In genomic region chr3:197736491-197737318, GRCh38 we compare ENCODE assay signal across 1 cellular context.
A peak's percentile ranks its signal among the peaks of the same experiment; 100 is the strongest.
TF ChIP-seq lines count a peak whose summit lies in the region.

RUBCN (minus strand) TSS chr3:197736904; CDS start chr3:197736719, 185 bp downstream.

TF ChIP-seq in HepG2, 621 proteins besides CTCF, POLR2A, EP300 and RAD21 (continued from another document and continues in another):
- no peak for TF ChIP-seq NFAT5 (CRISPR knock-in tag; IDR thresholded peaks at IDR 0.05)
- TF ChIP-seq ZSCAN30 (CRISPR knock-in tag; IDR thresholded peaks at IDR 0.05), result no peak
- TF ChIP-seq ZNF891 (CRISPR knock-in tag; IDR thresholded peaks at IDR 0.05), result peak; percentile 63; the same call in 1 of the 2 replicates
- TF ChIP-seq ZNF296 (CRISPR knock-in tag; conservative IDR thresholded peaks at IDR 0.05), result no peak
- no peak for TF ChIP-seq ZNF549 (CRISPR knock-in tag; IDR thresholded peaks at IDR 0.05)
- peak; percentile 21; the same call in 1 of the 2 replicates for TF ChIP-seq ZNF337 (CRISPR knock-in tag; IDR thresholded peaks at IDR 0.05; ENCODE audit: borderline replicate concordance, low read depth)
- no peak for TF ChIP-seq MYNN (CRISPR knock-in tag; IDR thresholded peaks at IDR 0.05; ENCODE audit: low read depth)
- no peak for TF ChIP-seq DNMT1 (CRISPR knock-in tag; IDR thresholded peaks at IDR 0.05)
- no peak for TF ChIP-seq TFAP4 (IDR thresholded peaks at IDR 0.05; ENCODE audit: borderline replicate concordance, low read depth)
- no peak for TF ChIP-seq ZNF597 (CRISPR knock-in tag; IDR thresholded peaks at IDR 0.05)
- no peak for TF ChIP-seq ZNF704 (CRISPR knock-in tag; IDR thresholded peaks at IDR 0.05; ENCODE audit: borderline replicate concordance)
- no peak for TF ChIP-seq ZNF784 (CRISPR knock-in tag; IDR thresholded peaks at IDR 0.05; ENCODE audit: borderline replicate concordance)
- no peak for TF ChIP-seq RBM39 (IDR thresholded peaks at IDR 0.05; ENCODE audit: low read depth, low read length, poor library complexity, severe bottlenecking)
- TF ChIP-seq TAF1 (CRISPR knock-in tag; IDR thresholded peaks at IDR 0.05), result peak; percentile 65; the same call in 1 of the 2 replicates
- TF ChIP-seq PAWR (CRISPR knock-in tag; IDR thresholded peaks at IDR 0.05; ENCODE audit: borderline replicate concordance), result no peak
- TF ChIP-seq HMG20B (CRISPR knock-in tag; conservative IDR thresholded peaks at IDR 0.05), result no peak
- TF ChIP-seq TFE3 (CRISPR knock-in tag; IDR thresholded peaks at IDR 0.05), result peak; percentile 52; the same call in 1 of the 2 replicates
- no peak for TF ChIP-seq SRSF1 (optimal IDR thresholded peaks at IDR 0.05; ENCODE audit: low read depth, low read length)
- no peak for TF ChIP-seq ZEB1 (IDR thresholded peaks at IDR 0.05; ENCODE audit: insufficient replicate concordance, low read depth)
- TF ChIP-seq ARID4A (CRISPR knock-in tag; IDR thresholded peaks at IDR 0.05; ENCODE audit: borderline replicate concordance), result peak; percentile 89
- TF ChIP-seq NAIF1 (CRISPR knock-in tag; IDR thresholded peaks at IDR 0.05; ENCODE audit: borderline replicate concordance), result no peak
- no peak for TF ChIP-seq FOXC1 (CRISPR knock-in tag; IDR thresholded peaks at IDR 0.05; ENCODE audit: borderline replicate concordance)
- TF ChIP-seq ZFY (CRISPR knock-in tag; IDR thresholded peaks at IDR 0.05), result peak; percentile 80
- no peak for TF ChIP-seq ZBTB37 (CRISPR knock-in tag; IDR thresholded peaks at IDR 0.05)
- no peak for TF ChIP-seq SSRP1 (CRISPR knock-in tag; IDR thresholded peaks at IDR 0.05)
- peak; percentile 34; the same call in 1 of the 2 replicates for TF ChIP-seq REPIN1 (CRISPR knock-in tag; IDR thresholded peaks at IDR 0.05; ENCODE audit: borderline replicate concordance, low read depth)
- no peak for TF ChIP-seq HHEX (CRISPR knock-in tag; IDR thresholded peaks at IDR 0.05)
- TF ChIP-seq POGK (CRISPR knock-in tag; conservative IDR thresholded peaks at IDR 0.05), result 0 out of 2 replicates have a peak, but pooled peaks have one; percentile 26
- peak; percentile 39; the same call in 1 of the 2 replicates for TF ChIP-seq ISL2 (CRISPR knock-in tag; IDR thresholded peaks at IDR 0.05)
- TF ChIP-seq ZNF331 (CRISPR knock-in tag; IDR thresholded peaks at IDR 0.05), result no peak
- no peak for TF ChIP-seq CREB1 (IDR thresholded peaks at IDR 0.05)
- no peak for TF ChIP-seq CREB1 (CRISPR knock-in tag; IDR thresholded peaks at IDR 0.05)
- no peak for TF ChIP-seq NFIB (CRISPR knock-in tag; IDR thresholded peaks at IDR 0.05; ENCODE audit: borderline replicate concordance)
- TF ChIP-seq ZKSCAN5 (CRISPR knock-in tag; IDR thresholded peaks at IDR 0.05), result no peak
- TF ChIP-seq ZNF138 (CRISPR knock-in tag; IDR thresholded peaks at IDR 0.05; ENCODE audit: low read depth), result no peak
- no peak for TF ChIP-seq REST (IDR thresholded peaks at IDR 0.05; ENCODE audit: borderline replicate concordance in 1 of 2, low read depth in 1 of 2, low read length in 2 of 2)
- TF ChIP-seq NFKBIZ (CRISPR knock-in tag; IDR thresholded peaks at IDR 0.05), result 0 out of 2 replicates have a peak, but pooled peaks have one; percentile 41
